Comparison of ENCODE assay signal across 14 cellular contexts in genomic region chr9:113896713-113897112, GRCh38. TPM values are rescaled to one million over a fixed set of nuclear protein-coding genes. Genes with fewer than 3 reads are reported as not detected.
DNase-seq lines count a peak whose midpoint lies in the region; ATAC-seq lines count a peak whose summit lies in the region.
"Had no signal": no experiment of that assay in that cellular context is flagged by ENCODE, and none has a peak within 500 bp of the region (broad histone marks: within the 10 kb centered on the region; RNA-seq: fewer than 3 reads in every experiment).

No MANE protein-coding gene starts in this region.

- H3K27me3 Mint-ChIP-seq in IgD-negative memory B cell (no peaks in the 10 kb centered on the region), naive B cell (no peaks in the 10 kb centered on the region)
- H3K27me3 Mint-ChIP-seq: CD4-positive, alpha-beta T cell had no signal

- H3K4me1 Mint-ChIP-seq in IgD-negative memory B cell (peaks cover 2 to 5% (median 5%) of the 10 kb centered on the region in 3 donors), naive B cell (peaks cover 17 to 30% (median 27%) of the 10 kb centered on the region in 3 donors)

- H3K27ac Mint-ChIP-seq in IgD-negative memory B cell, result peak overlapping the region in 2 of 3 donors; percentile 24 to 40
- H3K27ac Mint-ChIP-seq in naive B cell, result peak overlapping the region in 5 of 6 donors; percentile 10 to 57 (median 54)
- H3K27ac Mint-ChIP-seq: CD4-positive, alpha-beta T cell; H9 had no signal

- ATAC-seq in naive B cell (ENCODE audit: low read depth in 2 of 2) (peak; percentile 53 to 70), HG03045 (IDR thresholded peaks at IDR 0.05; ENCODE audit: unreplicated experiment) (no peak), HG03039 (IDR thresholded peaks at IDR 0.05; ENCODE audit: unreplicated experiment) (no peak)
- ATAC-seq: GM12878 had no signal

- H3K36me3 Mint-ChIP-seq in IgD-negative memory B cell (no peaks in the 10 kb centered on the region), naive B cell (peaks cover 0 to 10% of the 10 kb centered on the region in 2 donors)

- DNase-seq in NOMO-1 treated with DMSO at 0.1 percent for 48 hours (lab: John Stamatoyannopoulos, UW; ENCODE audit: unreplicated experiment) (peak; percentile 17), NOMO-1 treated with dmso at 0.1 percent for 144 hours (lab: John Stamatoyannopoulos, UW; ENCODE audit: unreplicated experiment) (no peak), naive B cell (no peak)
- DNase-seq in stimulated activated CD4-positive, alpha-beta T cell treated with anti-CD3 and anti-CD28 coated beads, Interleukin-4, amount 100 ng/mL, for 1 hour, result no peak
- DNase-seq: 8988T; ACHN; C1 segment of cervical spinal cord; CD4-positive, alpha-beta T cell; GOT3; H9 had no signal

- H3K9me3 Mint-ChIP-seq in IgD-negative memory B cell (peaks cover 0 to 6% (median 0%) of the 10 kb centered on the region in 3 donors), naive B cell (peaks cover 0 to 3% (median 0%) of the 10 kb centered on the region in 7 donors)
- H3K9me3 Mint-ChIP-seq: CD4-positive, alpha-beta T cell had no signal

- H3K4me3 Mint-ChIP-seq in IgD-negative memory B cell (peak overlapping the region in 1 of 4 donors; percentile 53), naive B cell (peak overlapping the region in 7 of 8 donors; percentile 1 to 65 (median 30))
- H3K4me3 Mint-ChIP-seq: CD4-positive, alpha-beta T cell; H9 had no signal

RNA-seq across cellular contexts. Expression of gene ZNF618, which starts 20.6 kb away (rescaled TPM):
- polyA plus RNA-seq in IgD-negative memory B cell (2.2 TPM), naive B cell (ENCODE audit: low read depth in 6 of 6) (1 to 10 TPM in 5 of 6 donors, under 1 TPM in 1; 1.00 to 3.2 (median 2.2) TPM)

Comparison
In these comparisons a context has a peak if more than half of its experiments do, and no peak if none do; other contexts are left out.
1. ATAC-seq: peak in naive B cell (2 of 2); none in HG03045 (single experiment) and HG03039 (single experiment).